1 cellular context compared by ENCODE assay signal in genomic region chr3:193598202-193598601, GRCh38.
TF ChIP-seq lines count a peak whose summit lies in the region.

No MANE protein-coding gene starts in this region.

TF ChIP-seq in K562, 482 proteins besides CTCF, POLR2A, EP300 and RAD21 (continued from another document and continues in another):
- TF ChIP-seq ZNF274 (IDR thresholded peaks at IDR 0.05; ENCODE audit: borderline replicate concordance, low read depth, low read length) (no peak), RCOR1 (IDR thresholded peaks at IDR 0.05; ENCODE audit: borderline replicate concordance in 1 of 2, low read depth in 2 of 2, low read length in 2 of 2) (peak in 1 of 2 experiments; percentile 97; a peak in 2 of 4 replicates), REST (CRISPR knock-in tag; IDR thresholded peaks at IDR 0.05; ENCODE audit: low read depth) (no peak), PCBP2 (IDR thresholded peaks at IDR 0.05; ENCODE audit: low read depth, low read length, poor library complexity, severe bottlenecking) (no peak), FOSL1 (tag; conservative IDR thresholded peaks at IDR 0.05) (0 out of 2 replicates have a peak, but pooled peaks have one; percentile 15), CXXC5 (CRISPR knock-in tag; IDR thresholded peaks at IDR 0.05) (no peak), PHTF2 (CRISPR knock-in tag; IDR thresholded peaks at IDR 0.05) (no peak), MNT (conservative IDR thresholded peaks at IDR 0.05) (no peak), SP2 (IDR thresholded peaks at IDR 0.05; ENCODE audit: extremely low read depth, low read depth, low read length, poor library complexity, severe bottlenecking) (no peak), CBX8 (IDR thresholded peaks at IDR 0.05; ENCODE audit: borderline replicate concordance, extremely low read depth, low read depth, low read length, poor library complexity, severe bottlenecking) (no peak), ARID3A (IDR thresholded peaks at IDR 0.05; ENCODE audit: borderline replicate concordance, low read depth, low read length) (no peak), ZNF740 (CRISPR knock-in tag; IDR thresholded peaks at IDR 0.05) (no peak), ZNF740 (tag; IDR thresholded peaks at IDR 0.05) (no peak), NKRF (IDR thresholded peaks at IDR 0.05; ENCODE audit: borderline replicate concordance) (no peak), TCF3 (CRISPR knock-in tag; IDR thresholded peaks at IDR 0.05) (no peak), TEAD4 (IDR thresholded peaks at IDR 0.05; ENCODE audit: low read length) (peak; percentile 40; the same call in 1 of the 2 replicates), TEAD4 (CRISPR knock-in tag; IDR thresholded peaks at IDR 0.05; ENCODE audit: borderline replicate concordance) (no peak), ZNF76 (CRISPR knock-in tag; IDR thresholded peaks at IDR 0.05; ENCODE audit: borderline replicate concordance) (no peak), ZNF143 (CRISPR knock-in tag; IDR thresholded peaks at IDR 0.05) (no peak), PHF20 (IDR thresholded peaks at IDR 0.05; ENCODE audit: partially characterized antibody) (no peak), PRDM10 (IDR thresholded peaks at IDR 0.05; ENCODE audit: partially characterized antibody) (no peak), HCFC1 (IDR thresholded peaks at IDR 0.05; ENCODE audit: low read depth, low read length) (no peak), ATF6 (CRISPR knock-in tag; IDR thresholded peaks at IDR 0.05) (no peak), ZNF224 (CRISPR knock-in tag; IDR thresholded peaks at IDR 0.05) (no peak), HMG20A (CRISPR knock-in tag; conservative IDR thresholded peaks at IDR 0.05) (no peak), SRSF9 (IDR thresholded peaks at IDR 0.05; ENCODE audit: borderline replicate concordance, low read depth, low read length) (no peak), THAP7 (CRISPR knock-in tag; IDR thresholded peaks at IDR 0.05) (no peak), NFIC (IDR thresholded peaks at IDR 0.05) (no peak), SETDB1 (IDR thresholded peaks at IDR 0.05; ENCODE audit: low read length) (no peak), C11orf30 (IDR thresholded peaks at IDR 0.05; ENCODE audit: low read depth) (no peak), HSF4 (CRISPR knock-in tag; IDR thresholded peaks at IDR 0.05; ENCODE audit: borderline replicate concordance) (no peak), RBM34 (IDR thresholded peaks at IDR 0.05; ENCODE audit: borderline replicate concordance, insufficient read depth, low read length) (no peak), MXI1 (IDR thresholded peaks at IDR 0.05; ENCODE audit: low read depth, low read length) (no peak), E4F1 (CRISPR knock-in tag; IDR thresholded peaks at IDR 0.05; ENCODE audit: borderline replicate concordance) (no peak), NFE2L1 (tag; IDR thresholded peaks at IDR 0.05; ENCODE audit: borderline replicate concordance, low read depth) (no peak), ATF4 (CRISPR knock-in tag; IDR thresholded peaks at IDR 0.05) (no peak), ZNF239 (CRISPR knock-in tag; IDR thresholded peaks at IDR 0.05) (no peak), SMAD3 (CRISPR knock-in tag; conservative IDR thresholded peaks at IDR 0.05) (no peak), HDAC2 (IDR thresholded peaks at IDR 0.05) (0 out of 2 replicates have a peak, but pooled peaks have one; percentile 32), NFRKB (IDR thresholded peaks at IDR 0.05; ENCODE audit: low read depth) (no peak), POLR3G (IDR thresholded peaks at IDR 0.05; ENCODE audit: extremely low read depth, insufficient read length, insufficient replicate concordance) (no peak), CBFA2T2 (conservative IDR thresholded peaks at IDR 0.05) (no peak), RFX7 (CRISPR knock-in tag; IDR thresholded peaks at IDR 0.05) (no peak), IRF2 (CRISPR knock-in tag; IDR thresholded peaks at IDR 0.05) (no peak)
